15 cellular contexts compared by ENCODE assay signal in the genomic region with DNA sequence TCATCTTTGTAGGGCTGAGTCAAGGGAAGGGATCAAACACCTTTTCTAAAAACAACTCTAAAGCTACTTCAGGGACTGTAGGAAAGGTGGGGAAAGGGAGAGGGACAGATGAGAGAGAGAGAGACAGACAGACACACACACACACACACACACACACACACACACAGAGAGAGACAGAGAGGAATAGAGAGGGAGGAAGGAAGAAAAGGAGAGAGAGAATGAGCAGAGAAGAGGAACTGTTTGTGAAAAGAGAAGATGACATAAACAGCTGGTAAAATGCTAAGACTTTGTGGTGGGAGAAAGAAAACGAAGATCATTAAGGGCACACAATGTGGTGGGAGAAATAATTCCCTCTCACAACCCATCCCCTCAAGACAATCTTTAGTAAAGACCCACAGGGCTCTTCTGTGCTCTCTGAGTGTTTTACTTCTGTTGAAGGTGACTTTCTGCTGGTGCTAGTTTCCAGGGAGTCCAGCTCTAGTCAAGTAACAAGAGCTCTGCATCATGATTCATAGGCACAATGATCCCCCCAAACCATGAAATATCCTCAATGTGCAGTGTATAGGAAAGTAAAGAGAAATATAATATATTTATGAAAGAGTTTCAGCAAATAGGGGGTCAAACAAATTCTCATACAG.
DNase-seq lines count a peak whose midpoint lies in the region; ATAC-seq and TF ChIP-seq lines count a peak whose summit lies in the region.
"Had no signal": no experiment of that assay in that cellular context is flagged by ENCODE, and none has a peak within 500 bp of the region (broad histone marks: within the 10 kb centered on the region; RNA-seq: fewer than 3 reads in every experiment).

No MANE protein-coding gene starts in this region.

- H3K27ac ChIP-seq in lower lobe of right lung (peak overlapping the region; percentile 38), upper lobe of right lung (peak overlapping the region; percentile 55)
- H3K27ac ChIP-seq: pancreas had no signal

- ATAC-seq in activated naive CD4-positive, alpha-beta T cell treated with anti-CD3 and anti-CD28 coated beads, Interleukin-2, amount 50 U/mL, for 72 hours = no peak
- ATAC-seq in T-helper 17 cell = peak; percentile 37
- ATAC-seq in lower lobe of right lung = no peak
- ATAC-seq in upper lobe of right lung = no peak
- ATAC-seq: GM23338, Panc1, pancreas had no signal

- H3K4me1 Mint-ChIP-seq in T-helper 17 cell = peaks cover 49% of the 10 kb centered on the region
- H3K4me1 Mint-ChIP-seq: GM23338 had no signal

- H3K36me3 Mint-ChIP-seq in activated naive CD4-positive, alpha-beta T cell treated with anti-CD3 and anti-CD28 coated beads, Interleukin-2, amount 50 U/mL, for 72 hours = peaks cover 19 to 20% of the 10 kb centered on the region in 2 donors
- H3K36me3 Mint-ChIP-seq in T-helper 17 cell (ENCODE audit: low read depth) = peaks cover 3% of the 10 kb centered on the region

- peak overlapping the region; percentile 72 to 92 for H3K27ac Mint-ChIP-seq in activated naive CD4-positive, alpha-beta T cell treated with anti-CD3 and anti-CD28 coated beads, Interleukin-2, amount 50 U/mL, for 72 hours
- peak overlapping the region; percentile 56 for H3K27ac Mint-ChIP-seq in T-helper 17 cell

- no peak overlapping the region for H3K4me3 Mint-ChIP-seq in T-helper 17 cell
- H3K4me3 Mint-ChIP-seq: GM23338 had no signal

- H3K36me3 ChIP-seq in lower lobe of right lung (no peaks in the 10 kb centered on the region), upper lobe of right lung (no peaks in the 10 kb centered on the region)
- H3K36me3 ChIP-seq: pancreas had no signal

- H3K4me1 ChIP-seq in lower lobe of right lung (peaks cover 39% of the 10 kb centered on the region), upper lobe of right lung (peaks cover 17% of the 10 kb centered on the region)

- DNase-seq in activated naive CD4-positive, alpha-beta T cell treated with anti-CD3 and anti-CD28 coated beads, Interleukin-2, amount 50 U/mL, for 72 hours (ENCODE audit: low spot score in 2 of 2) = no peak
- no peak for DNase-seq in activated naive CD4-positive, alpha-beta T cell treated with anti-CD3 and anti-CD28 coated beads, Interleukin-2, amount 50 U/mL, for 16 hours
- DNase-seq in T-helper 17 cell (no peak), lower lobe of right lung (no peak), upper lobe of right lung (no peak), NCI-H524 treated with DMSO at 0.1 percent for 48 hours (lab: John Stamatoyannopoulos, UW) (no peak), EL (no peak), SIG-M5 treated with dmso at 0.1 percent for 504 hours (lab: John Stamatoyannopoulos, UW; ENCODE audit: unreplicated experiment) (no peak)
- DNase-seq: cortex of kidney; kidney glomerular epithelial cell; pancreas; stimulated activated CD4-positive, alpha-beta T cell treated with anti-CD3 and anti-CD28 coated beads, Interleukin-4, amount 100 ng/mL, for 24 hours; substantia nigra had no signal

- H3K4me3 ChIP-seq in lower lobe of right lung (no peak overlapping the region), upper lobe of right lung (no peak overlapping the region)
- H3K4me3 ChIP-seq: GM23338, pancreas had no signal

- peaks cover 19 to 22% of the 10 kb centered on the region in 2 donors for H3K9me3 Mint-ChIP-seq in activated naive CD4-positive, alpha-beta T cell treated with anti-CD3 and anti-CD28 coated beads, Interleukin-2, amount 50 U/mL, for 72 hours
- H3K9me3 Mint-ChIP-seq: GM23338 had no signal

- no peaks in the 10 kb centered on the region for H3K9me3 ChIP-seq in T-helper 17 cell (ENCODE audit: control insufficient read depth, low read length, poor library complexity, severe bottlenecking)
- H3K9me3 ChIP-seq in lower lobe of right lung = no peaks in the 10 kb centered on the region
- H3K9me3 ChIP-seq in upper lobe of right lung = no peaks in the 10 kb centered on the region
- H3K9me3 ChIP-seq: pancreas had no signal

- intact Hi-C loops in lower lobe of right lung (cut with DNase I) (no loop called here), upper lobe of right lung (cut with DNase I) (no loop called here)

- H3K27me3 ChIP-seq in lower lobe of right lung (ENCODE audit: low read depth) = no peaks in the 10 kb centered on the region
- no peaks in the 10 kb centered on the region for H3K27me3 ChIP-seq in upper lobe of right lung
- H3K27me3 ChIP-seq: pancreas had no signal

- TF ChIP-seq CTCF in lower lobe of right lung (IDR thresholded peaks at IDR 0.05) (no peak), upper lobe of right lung (IDR thresholded peaks at IDR 0.05) (no peak)

- no peaks in the 10 kb centered on the region for H3K27me3 Mint-ChIP-seq in T-helper 17 cell
